In genomic region chrX:33211356-33212254, GRCh38 we compare ENCODE assay signal across 9 cellular contexts. TPM values are rescaled to one million over a fixed set of nuclear protein-coding genes. Genes with fewer than 3 reads are reported as not detected.
DNase-seq lines count a peak whose midpoint lies in the region; ATAC-seq and TF ChIP-seq lines count a peak whose summit lies in the region.
"Had no signal": no experiment of that assay in that cellular context is flagged by ENCODE, and none has a peak within 500 bp of the region (broad histone marks: within the 10 kb centered on the region; RNA-seq: fewer than 3 reads in every experiment).

Gene DMD (minus strand): TSS chrX:33211549. CDS start chrX:33211312, 237 bp downstream.

- peak; percentile 34 for ATAC-seq in left lobe of liver

- no peaks in the 10 kb centered on the region for H3K9me3 ChIP-seq in HEK293 (ENCODE audit: control insufficient read depth, insufficient read depth, low read depth, low read length)

- CTCF ChIA-PET in HEK293 (lab: Yijun Ruan, JAX) = no interaction called here

- H3K27ac ChIP-seq in HEK293 (ENCODE audit: extremely low read depth, low read depth, low read length) = no peak within 1 kb of the TSS

- peak within 1 kb of the TSS; percentile 15; the same call in 1 of the 2 replicates for H3K4me3 ChIP-seq in HEK293 (ENCODE audit: low read depth, low read length)
- H3K4me3 ChIP-seq in skeletal muscle cell (ENCODE audit: low read depth, low read length) = peak within 1 kb of the TSS; percentile 43

- H3K27ac Mint-ChIP-seq in chondrocyte (ENCODE audit: unreplicated experiment) = peak within 1 kb of the TSS; percentile 77

- H3K36me3 ChIP-seq in HEK293 (ENCODE audit: control insufficient read depth in 2 of 2, insufficient read depth in 1 of 2, low read length in 2 of 2) = no peaks in the 10 kb centered on the region; a peak in 1 of 3 replicates

- H3K27me3 Mint-ChIP-seq in chondrocyte (ENCODE audit: low read depth) = no peaks in the 10 kb centered on the region

- no peak for TF ChIP-seq CTCF in HEK293 (tag by site-specific recombination; IDR thresholded peaks at IDR 0.05)
- peak; percentile 51 for TF ChIP-seq CTCF in chondrocyte (IDR thresholded peaks at IDR 0.05)

- H3K4me1 ChIP-seq in HEK293 (ENCODE audit: control insufficient read depth, insufficient read depth, low read length) = no peaks in the 10 kb centered on the region

- DNase-seq in chondrocyte (ENCODE audit: low spot score) = no peak
- no peak for DNase-seq in left lobe of liver (ENCODE audit: low spot score)
- DNase-seq in skeletal muscle cell (ENCODE audit: low read depth) = peak; percentile 66
- DNase-seq in HuH-7 (ENCODE audit: low spot score) = no peak
- no peak for DNase-seq in NCI-H2029 (lab: John Stamatoyannopoulos, UW)
- DNase-seq in cortex of kidney (lab: John Stamatoyannopoulos, UW) = no peak
- no peak for DNase-seq in GM19238 (ENCODE audit: insufficient read length, low spot score)
- DNase-seq: NCI-H82 had no signal

- H3K9me3 Mint-ChIP-seq in chondrocyte (ENCODE audit: low read depth) = peaks cover 9% of the 10 kb centered on the region

- H3K36me3 Mint-ChIP-seq in chondrocyte (ENCODE audit: low read depth) = peaks cover 2% of the 10 kb centered on the region

- peaks cover 42% of the 10 kb centered on the region for H3K4me1 Mint-ChIP-seq in chondrocyte (ENCODE audit: low read depth)

- peak within 1 kb of the TSS; percentile 77 for H3K4me3 Mint-ChIP-seq in chondrocyte (ENCODE audit: unreplicated experiment)

- POLR2A ChIA-PET in HEK293 (lab: Yijun Ruan, JAX) = no interaction called here

TF ChIP-seq in HEK293, 187 proteins besides CTCF, POLR2A, EP300 and RAD21:
- TF ChIP-seq ZNF211 (tag by site-specific recombination; IDR thresholded peaks at IDR 0.05; ENCODE audit: low read depth) = no peak
- TF ChIP-seq ZSCAN5A (tag by site-specific recombination; IDR thresholded peaks at IDR 0.05) = no peak
- no peak for TF ChIP-seq ZNF169 (tag by site-specific recombination; IDR thresholded peaks at IDR 0.05)
- TF ChIP-seq ZBTB1 (tag by site-specific recombination; IDR thresholded peaks at IDR 0.05) = no peak
- TF ChIP-seq ZNF704 (tag by site-specific recombination; IDR thresholded peaks at IDR 0.05) = no peak
- no peak for TF ChIP-seq KLF16 (tag by site-specific recombination; IDR thresholded peaks at IDR 0.05)
- no peak for TF ChIP-seq ZNF639 (tag by site-specific recombination; IDR thresholded peaks at IDR 0.05)
- no peak for TF ChIP-seq ZNF621 (tag by site-specific recombination; IDR thresholded peaks at IDR 0.05)
- no peak for TF ChIP-seq OVOL3 (tag by site-specific recombination; IDR thresholded peaks at IDR 0.05)
- no peak for TF ChIP-seq ZNF692 (tag by site-specific recombination; IDR thresholded peaks at IDR 0.05)
- TF ChIP-seq ZNF776 (tag by site-specific recombination; IDR thresholded peaks at IDR 0.05; ENCODE audit: borderline replicate concordance) = no peak
- TF ChIP-seq ZNF423 (tag by site-specific recombination; IDR thresholded peaks at IDR 0.05) = no peak
- no peak for TF ChIP-seq HOXC10 (CRISPR knock-in tag; IDR thresholded peaks at IDR 0.05)
- no peak for TF ChIP-seq ZFP69B (tag by site-specific recombination; IDR thresholded peaks at IDR 0.05)
- TF ChIP-seq ZNF221 (tag by site-specific recombination; IDR thresholded peaks at IDR 0.05; ENCODE audit: borderline replicate concordance) = no peak
- TF ChIP-seq ZNF626 (tag by site-specific recombination; IDR thresholded peaks at IDR 0.05) = no peak
- TF ChIP-seq ZNF311 (tag by site-specific recombination; IDR thresholded peaks at IDR 0.05; ENCODE audit: borderline replicate concordance) = no peak

RNA-seq across cellular contexts. Expression of gene DMD, which starts in this region (rescaled TPM):
- total RNA-seq in chondrocyte (196 to 306 TPM (median 201 TPM) in 3 replicates), left lobe of liver (32.2 TPM)
